1 cellular context compared by ENCODE assay signal in genomic region chr7:143259765-143260164, GRCh38.
TF ChIP-seq lines count a peak whose summit lies in the region.

No MANE protein-coding gene starts in this region.

TF ChIP-seq in GM23338, 12 proteins besides CTCF, POLR2A, EP300 and RAD21:
- TF ChIP-seq REST (IDR thresholded peaks at IDR 0.05; ENCODE audit: unreplicated experiment) (no peak), STAT1 (IDR thresholded peaks at IDR 0.05; ENCODE audit: unreplicated experiment) (no peak), POLR2AphosphoS5 (IDR thresholded peaks at IDR 0.05; ENCODE audit: low read depth) (no peak), NANOG (IDR thresholded peaks at IDR 0.05; ENCODE audit: borderline replicate concordance) (no peak), CREB1 (CRISPR knock-in tag; IDR thresholded peaks at IDR 0.05; ENCODE audit: low read depth) (no peak), EZH2 (IDR thresholded peaks at IDR 0.05; ENCODE audit: low read depth, unreplicated experiment) (no peak), JUNB (IDR thresholded peaks at IDR 0.05; ENCODE audit: unreplicated experiment) (no peak), ZNF114 (CRISPR knock-in tag; IDR thresholded peaks at IDR 0.05) (no peak), EZH2phosphoT487 (IDR thresholded peaks at IDR 0.05; ENCODE audit: unreplicated experiment) (no peak)
- TF ChIP-seq, protein P1, sequence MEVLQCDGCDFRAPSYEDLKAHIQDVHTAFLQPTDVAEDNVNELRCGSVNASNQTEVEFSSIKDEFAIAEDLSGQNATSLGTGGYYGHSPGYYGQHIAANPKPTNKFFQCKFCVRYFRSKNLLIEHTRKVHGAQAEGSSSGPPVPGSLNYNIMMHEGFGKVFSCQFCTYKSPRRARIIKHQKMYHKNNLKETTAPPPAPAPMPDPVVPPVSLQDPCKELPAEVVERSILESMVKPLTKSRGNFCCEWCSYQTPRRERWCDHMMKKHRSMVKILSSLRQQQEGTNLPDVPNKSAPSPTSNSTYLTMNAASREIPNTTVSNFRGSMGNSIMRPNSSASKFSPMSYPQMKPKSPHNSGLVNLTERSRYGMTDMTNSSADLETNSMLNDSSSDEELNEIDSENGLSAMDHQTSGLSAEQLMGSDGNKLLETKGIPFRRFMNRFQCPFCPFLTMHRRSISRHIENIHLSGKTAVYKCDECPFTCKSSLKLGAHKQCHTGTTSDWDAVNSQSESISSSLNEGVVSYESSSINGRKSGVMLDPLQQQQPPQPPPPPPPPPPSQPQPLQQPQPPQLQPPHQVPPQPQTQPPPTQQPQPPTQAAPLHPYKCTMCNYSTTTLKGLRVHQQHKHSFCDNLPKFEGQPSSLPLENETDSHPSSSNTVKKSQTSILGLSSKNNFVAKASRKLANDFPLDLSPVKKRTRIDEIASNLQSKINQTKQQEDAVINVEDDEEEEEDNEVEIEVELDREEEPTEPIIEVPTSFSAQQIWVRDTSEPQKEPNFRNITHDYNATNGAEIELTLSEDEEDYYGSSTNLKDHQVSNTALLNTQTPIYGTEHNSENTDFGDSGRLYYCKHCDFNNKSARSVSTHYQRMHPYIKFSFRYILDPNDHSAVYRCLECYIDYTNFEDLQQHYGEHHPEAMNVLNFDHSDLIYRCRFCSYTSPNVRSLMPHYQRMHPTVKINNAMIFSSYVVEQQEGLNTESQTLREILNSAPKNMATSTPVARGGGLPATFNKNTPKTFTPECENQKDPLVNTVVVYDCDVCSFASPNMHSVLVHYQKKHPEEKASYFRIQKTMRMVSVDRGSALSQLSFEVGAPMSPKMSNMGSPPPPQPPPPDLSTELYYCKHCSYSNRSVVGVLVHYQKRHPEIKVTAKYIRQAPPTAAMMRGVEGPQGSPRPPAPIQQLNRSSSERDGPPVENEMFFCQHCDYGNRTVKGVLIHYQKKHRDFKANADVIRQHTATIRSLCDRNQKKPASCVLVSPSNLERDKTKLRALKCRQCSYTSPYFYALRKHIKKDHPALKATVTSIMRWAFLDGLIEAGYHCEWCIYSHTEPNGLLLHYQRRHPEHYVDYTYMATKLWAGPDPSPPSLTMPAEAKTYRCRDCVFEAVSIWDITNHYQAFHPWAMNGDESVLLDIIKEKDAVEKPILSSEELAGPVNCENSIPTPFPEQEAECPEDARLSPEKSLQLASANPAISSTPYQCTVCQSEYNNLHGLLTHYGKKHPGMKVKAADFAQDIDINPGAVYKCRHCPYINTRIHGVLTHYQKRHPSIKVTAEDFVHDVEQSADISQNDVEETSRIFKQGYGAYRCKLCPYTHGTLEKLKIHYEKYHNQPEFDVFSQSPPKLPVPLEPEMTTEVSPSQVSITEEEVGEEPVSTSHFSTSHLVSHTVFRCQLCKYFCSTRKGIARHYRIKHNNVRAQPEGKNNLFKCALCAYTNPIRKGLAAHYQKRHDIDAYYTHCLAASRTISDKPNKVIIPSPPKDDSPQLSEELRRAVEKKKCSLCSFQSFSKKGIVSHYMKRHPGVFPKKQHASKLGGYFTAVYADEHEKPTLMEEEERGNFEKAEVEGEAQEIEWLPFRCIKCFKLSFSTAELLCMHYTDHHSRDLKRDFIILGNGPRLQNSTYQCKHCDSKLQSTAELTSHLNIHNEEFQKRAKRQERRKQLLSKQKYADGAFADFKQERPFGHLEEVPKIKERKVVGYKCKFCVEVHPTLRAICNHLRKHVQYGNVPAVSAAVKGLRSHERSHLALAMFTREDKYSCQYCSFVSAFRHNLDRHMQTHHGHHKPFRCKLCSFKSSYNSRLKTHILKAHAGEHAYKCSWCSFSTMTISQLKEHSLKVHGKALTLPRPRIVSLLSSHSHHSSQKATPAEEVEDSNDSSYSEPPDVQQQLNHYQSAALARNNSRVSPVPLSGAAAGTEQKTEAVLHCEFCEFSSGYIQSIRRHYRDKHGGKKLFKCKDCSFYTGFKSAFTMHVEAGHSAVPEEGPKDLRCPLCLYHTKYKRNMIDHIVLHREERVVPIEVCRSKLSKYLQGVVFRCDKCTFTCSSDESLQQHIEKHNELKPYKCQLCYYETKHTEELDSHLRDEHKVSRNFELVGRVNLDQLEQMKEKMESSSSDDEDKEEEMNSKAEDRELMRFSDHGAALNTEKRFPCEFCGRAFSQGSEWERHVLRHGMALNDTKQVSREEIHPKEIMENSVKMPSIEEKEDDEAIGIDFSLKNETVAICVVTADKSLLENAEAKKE (CRISPR knock-in tag; IDR thresholded peaks at IDR 0.05): no peak
- TF ChIP-seq, protein P2, sequence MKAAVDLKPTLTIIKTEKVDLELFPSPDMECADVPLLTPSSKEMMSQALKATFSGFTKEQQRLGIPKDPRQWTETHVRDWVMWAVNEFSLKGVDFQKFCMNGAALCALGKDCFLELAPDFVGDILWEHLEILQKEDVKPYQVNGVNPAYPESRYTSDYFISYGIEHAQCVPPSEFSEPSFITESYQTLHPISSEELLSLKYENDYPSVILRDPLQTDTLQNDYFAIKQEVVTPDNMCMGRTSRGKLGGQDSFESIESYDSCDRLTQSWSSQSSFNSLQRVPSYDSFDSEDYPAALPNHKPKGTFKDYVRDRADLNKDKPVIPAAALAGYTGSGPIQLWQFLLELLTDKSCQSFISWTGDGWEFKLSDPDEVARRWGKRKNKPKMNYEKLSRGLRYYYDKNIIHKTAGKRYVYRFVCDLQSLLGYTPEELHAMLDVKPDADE (IDR thresholded peaks at IDR 0.05): no peak
